Comparison of ENCODE assay signal across 38 cellular contexts in genomic region chr5:131286400-131286715, GRCh38. TPM values are rescaled to one million over a fixed set of nuclear protein-coding genes. Genes with fewer than 3 reads are reported as not detected.
DNase-seq lines count a peak whose midpoint lies in the region; ATAC-seq and TF ChIP-seq lines count a peak whose summit lies in the region.
"Had no signal": no experiment of that assay in that cellular context is flagged by ENCODE, and none has a peak within 500 bp of the region (broad histone marks: within the 10 kb centered on the region; RNA-seq: fewer than 3 reads in every experiment).

No MANE protein-coding gene starts in this region.

- in situ Hi-C loops in mammary epithelial cell (cut with MboI; ENCODE audit: low sequenced_read_pairs in 2 of 2) = no loop called here

- no peaks in the 10 kb centered on the region for H3K27me3 Mint-ChIP-seq in MCF 10A (ENCODE audit: insufficient read depth, unreplicated experiment)
- H3K27me3 Mint-ChIP-seq: activated naive CD8-positive, alpha-beta T cell treated with anti-CD3 and anti-CD28 coated beads, Interleukin-2, amount 10 ng/mL, durations not matched to agents 7 days and 5 days; dendritic cell treated with granulocyte-macrophage colony-stimulating factor and Interleukin-4, amounts not matched to agents 40 ng/mL and 50 ng/mL, for 4 days; naive B cell; type B pancreatic cell had no signal

- no peak overlapping the region for H3K4me3 ChIP-seq in mammary epithelial cell (replicated peaks in 1 of 3; ENCODE audit: insufficient read depth in 1 of 3, low read depth in 2 of 3, low read length in 3 of 3)
- H3K4me3 ChIP-seq in RWPE2 (ENCODE audit: severe bottlenecking) = no peak overlapping the region
- no peak overlapping the region for H3K4me3 ChIP-seq in colonic mucosa
- no peak overlapping the region for H3K4me3 ChIP-seq in thymus (ENCODE audit: low read length)
- H3K4me3 ChIP-seq: esophagus squamous epithelium, HAP-1, left ventricle myocardium inferior, Peyer's patch, psoas muscle had no signal

- H3K27me3 ChIP-seq in mammary epithelial cell (ENCODE audit: insufficient read depth, low read length) = no peaks in the 10 kb centered on the region
- no peaks in the 10 kb centered on the region for H3K27me3 ChIP-seq in RWPE2 (ENCODE audit: insufficient read depth, poor library complexity, severe bottlenecking)
- H3K27me3 ChIP-seq in colonic mucosa = no peaks in the 10 kb centered on the region
- no peaks in the 10 kb centered on the region for H3K27me3 ChIP-seq in thymus (ENCODE audit: control insufficient read depth, insufficient read depth)
- H3K27me3 ChIP-seq: BE2C, esophagus squamous epithelium, foreskin keratinocyte, Peyer's patch had no signal

- H4K20me1 ChIP-seq in mammary epithelial cell (ENCODE audit: insufficient read depth, low read length) = no peaks in the 10 kb centered on the region

- H3K27ac Mint-ChIP-seq in MCF 10A (ENCODE audit: low read depth, unreplicated experiment) = peak overlapping the region; percentile 76
- H3K27ac Mint-ChIP-seq: dendritic cell treated with granulocyte-macrophage colony-stimulating factor and Interleukin-4, amounts not matched to agents 40 ng/mL and 50 ng/mL, for 4 days had no signal

- BruUV-seq in MCF 10A (replicated peaks; lab: Mats Ljungman, UMichigan) = no TSS peak
- BruUV-seq in mammary epithelial cell (replicated peaks; lab: Mats Ljungman, UMichigan) = no TSS peak

- intact Hi-C loops in MCF 10A (cut with micrococcal nuclease) = no loop called here
- intact Hi-C loops in mammary epithelial cell (cut with micrococcal nuclease) = no loop called here
- intact Hi-C loops in colonic mucosa (cut with DNase I) = no loop called here

- 95% methylated on average over 5 of the region's 5 CpGs for WGBS in mammary epithelial cell (ENCODE audit: low coverage, missing lambda C conversion rate)
- 97% methylated on average over 5 of the region's 5 CpGs for WGBS in thymus

- DNase-seq in MCF 10A (ENCODE audit: unreplicated experiment) (peak; percentile 23), mammary epithelial cell (no peak), RWPE2 (ENCODE audit: low spot score) (no peak), colonic mucosa (no peak), GM10248 (ENCODE audit: extremely low spot score) (no peak), mucosa of gallbladder (ENCODE audit: low spot score) (no peak)
- DNase-seq: ACHN; activated CD4-positive, alpha-beta T cell treated with anti-CD3 and anti-CD28 coated beads for 1 hour; activated naive CD8-positive, alpha-beta T cell treated with anti-CD3 and anti-CD28 coated beads, Interleukin-2, amount 10 ng/mL, durations not matched to agents 7 days and 5 days; activated T-cell treated with anti-CD3 and anti-CD28 coated beads, Interleukin-2, amount 50 U/mL, for 1 hour; BE2C; caudate nucleus; COR-L47; DMS53; esophagus squamous epithelium; head of caudate nucleus; islet precursor cell; left ventricle myocardium inferior; naive B cell; NCI-H1417; NCI-H2081 treated with DMSO at 0.1 percent for 48 hours; NCI-H2227 treated with DMSO at 0.1 percent for 48 hours; NCI-H69; occipital lobe; psoas muscle; SHP77 treated with DMSO at 0.1 percent for 48 hours; stimulated activated CD4-positive, alpha-beta T cell treated with anti-CD3 and anti-CD28 coated beads, Interleukin-12 subunit alpha, Interleukin-12 subunit beta, amount 100 ng/mL, for 4 hours; stimulated activated CD4-positive, alpha-beta T cell treated with anti-CD3 and anti-CD28 coated beads, Interleukin-2, amount 100 ng/mL, for 48 hours had no signal

- peaks cover 2% of the 10 kb centered on the region for H3K36me3 ChIP-seq in mammary epithelial cell (ENCODE audit: insufficient read depth, low read length)
- H3K36me3 ChIP-seq in RWPE2 (ENCODE audit: low read depth) = peaks cover 24% of the 10 kb centered on the region; the same call in 1 of the 2 replicates
- no peaks in the 10 kb centered on the region for H3K36me3 ChIP-seq in colonic mucosa
- no peaks in the 10 kb centered on the region for H3K36me3 ChIP-seq in thymus (ENCODE audit: control insufficient read depth, insufficient read depth)
- H3K36me3 ChIP-seq: BE2C, HAP-1 had no signal

- H3K9ac ChIP-seq in mammary epithelial cell (ENCODE audit: insufficient read depth, low read length) (no peak overlapping the region), colonic mucosa (ENCODE audit: low read depth in 2 of 2, low read length in 2 of 2) (no peak overlapping the region)

- H3K4me3 Mint-ChIP-seq in MCF 10A (ENCODE audit: unreplicated experiment) = no peak overlapping the region
- H3K4me3 Mint-ChIP-seq: dendritic cell treated with granulocyte-macrophage colony-stimulating factor and Interleukin-4, amounts not matched to agents 40 ng/mL and 50 ng/mL, for 4 days; T-helper 2 cell treated with Interferon-gamma antibody and Interleukin-4, amounts not matched to agents 5 μg/mL and 100 μg/mL, for 36 hours; type B pancreatic cell had no signal

- peaks cover 39% of the 10 kb centered on the region for H3K36me3 Mint-ChIP-seq in MCF 10A (ENCODE audit: insufficient read depth, unreplicated experiment)

- CTCF ChIA-PET in MCF 10A (lab: Yijun Ruan, JAX) = interaction anchor here (0.7 to 2.2 kb wide), 6 partner anchors 8 to 121 kb away, joined by 3 to 5 read pairs (median 4); partner anchors contain the start of genes CDC42SE2 and HINT1
- CTCF ChIA-PET in mammary epithelial cell (lab: Charles Lee; ENCODE audit: low non-redundant PET) = no interaction called here
- CTCF ChIA-PET in GM10248 (lab: Yijun Ruan, JAX) = interaction anchor here (0.9 to 2.3 kb wide), 5 partner anchors 9 to 28 kb away, joined by 3 to 8 read pairs (median 3); partner anchors contain the start of gene CDC42SE2

- H3K27ac ChIP-seq in mammary epithelial cell (ENCODE audit: insufficient read depth, low read depth, low read length) = no peak overlapping the region
- H3K27ac ChIP-seq in RWPE2 (ENCODE audit: poor library complexity, severe bottlenecking) = no peak overlapping the region
- peak overlapping the region; percentile 60 for H3K27ac ChIP-seq in colonic mucosa
- H3K27ac ChIP-seq in thymus (ENCODE audit: low read depth) = peak overlapping the region; percentile 5
- H3K27ac ChIP-seq: esophagus squamous epithelium, foreskin keratinocyte, left ventricle myocardium inferior, psoas muscle had no signal

- H3K9me3 Mint-ChIP-seq in MCF 10A (ENCODE audit: unreplicated experiment) = no peaks in the 10 kb centered on the region
- H3K9me3 Mint-ChIP-seq: activated naive CD8-positive, alpha-beta T cell treated with anti-CD3 and anti-CD28 coated beads, Interleukin-2, amount 10 ng/mL, durations not matched to agents 7 days and 5 days; dendritic cell treated with granulocyte-macrophage colony-stimulating factor and Interleukin-4, amounts not matched to agents 40 ng/mL and 50 ng/mL, for 4 days; naive B cell; T-helper 2 cell treated with Interferon-gamma antibody and Interleukin-4, amounts not matched to agents 5 μg/mL and 100 μg/mL, for 36 hours; type B pancreatic cell had no signal

- TF ChIP-seq CTCF in MCF 10A (IDR thresholded peaks at IDR 0.05; ENCODE audit: unreplicated experiment) = no peak
- no peak for TF ChIP-seq CTCF in mammary epithelial cell (conservative IDR thresholded peaks at IDR 0.05 in 1 of 2, IDR thresholded peaks at IDR 0.05 in 1 of 2; ENCODE audit: extremely low read depth in 1 of 2, insufficient read depth in 1 of 2, low read depth in 1 of 2, low read length in 2 of 2)
- no peak for TF ChIP-seq CTCF in RWPE2 (IDR thresholded peaks at IDR 0.05; ENCODE audit: poor library complexity, severe bottlenecking)
- TF ChIP-seq CTCF in colonic mucosa (IDR thresholded peaks at IDR 0.05) = no peak
- TF ChIP-seq CTCF in GM10248 (IDR thresholded peaks at IDR 0.05; ENCODE audit: control extremely low read depth, extremely low read depth, low read depth, missing control alignments) = no peak

- H3K4me1 ChIP-seq in mammary epithelial cell (ENCODE audit: insufficient read depth, low read length) (peaks cover 5% of the 10 kb centered on the region), RWPE2 (ENCODE audit: insufficient read depth, poor library complexity, severe bottlenecking) (peaks cover 16% of the 10 kb centered on the region), colonic mucosa (peaks cover 7% of the 10 kb centered on the region), thymus (ENCODE audit: control insufficient read depth, insufficient read depth, low read length) (peaks cover 3% of the 10 kb centered on the region)
- H3K4me1 ChIP-seq: BE2C, HAP-1, left ventricle myocardium inferior, psoas muscle had no signal

- no peak overlapping the region for H3K4me2 ChIP-seq in mammary epithelial cell (ENCODE audit: insufficient read depth, low read depth, low read length)

- ATAC-seq in RWPE2 (ENCODE audit: low read depth) = peak; percentile 40; the same call in 1 of the 3 replicates
- no peak for ATAC-seq in HG02759 (IDR thresholded peaks at IDR 0.05; ENCODE audit: unreplicated experiment)
- ATAC-seq: foreskin keratinocyte, HepG2, psoas muscle, sciatic nerve had no signal

- H3K9me3 ChIP-seq in mammary epithelial cell (replicated peaks; ENCODE audit: insufficient read depth, low read length) = no peaks in the 10 kb centered on the region
- no peaks in the 10 kb centered on the region for H3K9me3 ChIP-seq in RWPE2 (ENCODE audit: severe bottlenecking)
- H3K9me3 ChIP-seq in colonic mucosa = no peaks in the 10 kb centered on the region
- H3K9me3 ChIP-seq in thymus (ENCODE audit: control insufficient read depth) = no peaks in the 10 kb centered on the region
- H3K9me3 ChIP-seq: BE2C, esophagus squamous epithelium, HAP-1, left ventricle myocardium inferior, Peyer's patch, psoas muscle had no signal

- peaks cover 16% of the 10 kb centered on the region for H3K4me1 Mint-ChIP-seq in MCF 10A (ENCODE audit: insufficient read depth, unreplicated experiment)

- H2AFZ ChIP-seq in mammary epithelial cell (ENCODE audit: low read depth, low read length) = no peak overlapping the region

- POLR2A ChIA-PET in MCF 10A (lab: Yijun Ruan, JAX) = interaction anchor here (0.9 to 3.1 kb wide), 8 partner anchors 9 to 71 kb away, joined by 3 to 37 read pairs (median 18); partner anchors contain the start of gene CDC42SE2
- POLR2A ChIA-PET in GM10248 (lab: Yijun Ruan, JAX) = no interaction called here

- dilution Hi-C loops in mammary epithelial cell (cut with HindIII; ENCODE audit: low sequenced_read_pairs) = no loop called here

- peaks cover 90% of the 10 kb centered on the region for H3K79me2 ChIP-seq in mammary epithelial cell (ENCODE audit: insufficient read depth, low read length)

RNA-seq across cellular contexts. Expression of gene CDC42SE2, which starts 22.5 kb away (rescaled TPM):
- 71.0 and 96.4 TPM in 2 replicates for total RNA-seq in MCF 10A (2022)
- 10 to 100 TPM; 26.0 to 87.4 TPM for total RNA-seq in mammary epithelial cell
- 18.0 TPM for polyA plus RNA-seq in mammary epithelial cell
- 28.8 TPM for polyA minus RNA-seq in mammary epithelial cell
- 100 to 1,000 TPM in 1 of 2 donors, 10 to 100 TPM in 1; 74.2 to 110 TPM for total RNA-seq in colonic mucosa
- polyA plus RNA-seq in thymus = 60.6 TPM
- 47.6 TPM for total RNA-seq in mucosa of gallbladder

Comparison
In these comparisons a context has a peak if more than half of its experiments do, and no peak if none do; other contexts are left out.
1. H3K27ac ChIP-seq: peak in colonic mucosa (single experiment) and thymus (single experiment); none in mammary epithelial cell (single experiment) and RWPE2 (single experiment).